In the genomic region with DNA sequence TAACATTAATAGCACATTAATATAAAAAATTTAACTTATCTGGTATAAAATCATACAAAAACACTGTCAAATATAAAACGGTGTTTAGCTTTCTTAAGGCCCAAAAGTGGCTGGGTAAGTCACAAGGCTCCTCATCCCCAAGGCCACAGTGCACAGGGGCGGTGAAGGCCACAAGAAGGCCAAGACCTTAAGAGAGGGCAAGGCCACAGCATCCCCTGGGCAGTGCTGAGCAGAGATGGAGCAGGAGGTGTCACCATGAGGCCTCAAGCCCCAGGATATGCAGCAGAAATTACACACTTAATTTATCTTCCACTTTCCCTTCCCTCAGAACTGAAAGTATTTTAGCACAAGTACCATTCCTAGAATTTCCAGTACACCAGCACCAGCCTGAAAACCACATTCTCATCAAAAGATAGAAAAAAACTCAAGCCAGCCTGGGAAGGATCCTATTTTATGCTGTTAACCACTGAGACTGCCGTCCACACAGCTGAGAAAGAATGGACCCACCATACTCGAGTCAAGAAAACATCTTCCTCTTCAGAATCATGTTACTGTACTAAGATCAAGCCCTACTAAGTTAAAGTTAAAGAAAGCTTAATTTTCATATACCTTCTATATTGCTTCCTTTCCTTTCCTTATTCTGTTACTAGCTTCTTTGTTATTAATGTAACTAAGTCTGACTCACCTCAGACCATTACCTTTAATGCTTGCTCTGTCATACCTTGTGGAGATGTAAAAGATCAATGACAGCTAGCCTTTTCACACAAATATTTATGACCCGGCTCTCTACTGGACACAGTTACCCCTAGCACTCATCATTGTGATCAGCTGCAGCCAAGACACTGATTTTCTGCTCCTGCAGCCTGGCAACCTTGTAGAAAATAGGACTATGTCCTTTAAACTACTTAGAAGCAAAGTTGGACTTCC, we compare ENCODE assay signal across 13 cellular contexts. TPM values are rescaled to one million over a fixed set of nuclear protein-coding genes. Genes with fewer than 3 reads are reported as not detected.
DNase-seq lines count a peak whose midpoint lies in the region; ATAC-seq and TF ChIP-seq lines count a peak whose summit lies in the region.
"Had no signal": no experiment of that assay in that cellular context is flagged by ENCODE, and none has a peak within 500 bp of the region (broad histone marks: within the 10 kb centered on the region; RNA-seq: fewer than 3 reads in every experiment).

No MANE protein-coding gene starts in this region.

- H3K4me1 Mint-ChIP-seq in progenitor cell of endocrine pancreas (ENCODE audit: low read depth) = peaks cover 33% of the 10 kb centered on the region

- no peaks in the 10 kb centered on the region for H3K36me3 ChIP-seq in ascending aorta
- H3K36me3 ChIP-seq in left ventricle myocardium inferior = no peaks in the 10 kb centered on the region

- H3K9me3 ChIP-seq in ascending aorta = peaks cover 0 to 3% of the 10 kb centered on the region in 2 donors
- no peaks in the 10 kb centered on the region for H3K9me3 ChIP-seq in left ventricle myocardium inferior (replicated peaks)
- H3K9me3 ChIP-seq: body of pancreas had no signal

- peak overlapping the region; percentile 89 to 90 for H3K27ac ChIP-seq in ascending aorta
- peak overlapping the region; percentile 78 for H3K27ac ChIP-seq in left ventricle myocardium inferior (replicated peaks)

- DNase-seq in ELR (ENCODE audit: low read depth) = peak; percentile 9
- DNase-seq in ascending aorta (ENCODE audit: low spot score in 2 of 2) = no peak
- no peak for DNase-seq in left ventricle myocardium inferior
- no peak for DNase-seq in progenitor cell of endocrine pancreas (ENCODE audit: low spot score, unreplicated experiment)
- DNase-seq in T-helper 2 cell = no peak
- no peak for DNase-seq in T1000 (lab: John Stamatoyannopoulos, UW)
- DNase-seq: activated CD8-positive, alpha-beta memory T cell treated with anti-CD3 and anti-CD28 coated beads for 24 hours; body of pancreas; C1 segment of cervical spinal cord; stimulated activated CD8-positive, alpha-beta memory T cell treated with anti-CD3 and anti-CD28 coated beads, Interleukin-4, amount 100 ng/mL, for 48 hours had no signal

- intact Hi-C loops in ascending aorta (cut with DNase I) = no loop called here
- intact Hi-C loops in left ventricle myocardium inferior (cut with micrococcal nuclease) = no loop called here

- peaks cover 1% of the 10 kb centered on the region for H3K36me3 Mint-ChIP-seq in progenitor cell of endocrine pancreas (ENCODE audit: insufficient read depth)

- H3K4me3 Mint-ChIP-seq in progenitor cell of endocrine pancreas (ENCODE audit: low read depth) = no peak overlapping the region

- peaks cover 12 to 49% of the 10 kb centered on the region in 2 donors for H3K4me1 ChIP-seq in ascending aorta
- peaks cover 42% of the 10 kb centered on the region for H3K4me1 ChIP-seq in left ventricle myocardium inferior

- H3K4me3 ChIP-seq in ascending aorta = no peak overlapping the region
- no peak overlapping the region for H3K4me3 ChIP-seq in left ventricle myocardium inferior
- H3K4me3 ChIP-seq: body of pancreas had no signal

- ATAC-seq in HG02798 (IDR thresholded peaks at IDR 0.05; ENCODE audit: poor library complexity, unreplicated experiment) (no peak), HG03025 (IDR thresholded peaks at IDR 0.05; ENCODE audit: low FRiP score, unreplicated experiment) (no peak)
- ATAC-seq: body of pancreas had no signal

- peaks cover 7% of the 10 kb centered on the region for H3K9me3 Mint-ChIP-seq in progenitor cell of endocrine pancreas (ENCODE audit: low read depth)

- peak overlapping the region; percentile 57 for H3K27ac Mint-ChIP-seq in progenitor cell of endocrine pancreas

- TF ChIP-seq CTCF in ascending aorta (IDR thresholded peaks at IDR 0.05) = no peak
- no peak for TF ChIP-seq CTCF in left ventricle myocardium inferior (IDR thresholded peaks at IDR 0.05; ENCODE audit: borderline replicate concordance)
- TF ChIP-seq CTCF in progenitor cell of endocrine pancreas (IDR thresholded peaks at IDR 0.05; ENCODE audit: unreplicated experiment) = no peak

- no peaks in the 10 kb centered on the region for H3K27me3 Mint-ChIP-seq in progenitor cell of endocrine pancreas

- H3K27me3 ChIP-seq in ascending aorta (no peaks in the 10 kb centered on the region), left ventricle myocardium inferior (ENCODE audit: low read depth) (no peaks in the 10 kb centered on the region)
- H3K27me3 ChIP-seq: body of pancreas had no signal

RNA-seq across cellular contexts. Expression of a gene that starts 26.4 kb away (rescaled TPM):
- total RNA-seq in ascending aorta = not detected
- total RNA-seq in left ventricle myocardium inferior = 0.49 TPM
- 0.67 TPM in 1 of 2 replicates, not detected in the other for total RNA-seq in progenitor cell of endocrine pancreas
- total RNA-seq: NCI-H460 had no signal

RNA-seq across cellular contexts. Expression of a gene that starts 36.8 kb away (rescaled TPM):
- total RNA-seq in ascending aorta (90.3 TPM), left ventricle myocardium inferior (49.7 TPM), progenitor cell of endocrine pancreas (not detected in 2 replicates)
- total RNA-seq: NCI-H460 had no signal

Comparison
In these comparisons a context has a peak if more than half of its experiments do, and no peak if none do; other contexts are left out.
1. RNA of a gene that starts 36.8 kb away (total RNA-seq): 90.3 TPM in ascending aorta (single experiment) and 49.7 TPM in left ventricle myocardium inferior (single experiment); not detected in progenitor cell of endocrine pancreas; every median in the first group is over 10 times any median in the second.